1 cellular context compared by ENCODE assay signal in genomic region chr1:114741963-114742746, GRCh38.
TF ChIP-seq lines count a peak whose summit lies in the region.

No MANE protein-coding gene starts in this region.

TF ChIP-seq in WTC11, 78 proteins besides CTCF, POLR2A, EP300 and RAD21 (continued from another document):
- no peak for TF ChIP-seq AR (CRISPR knock-in tag; IDR thresholded peaks at IDR 0.05)
